ENCODE assay signal across 8 cellular contexts in the genomic region with DNA sequence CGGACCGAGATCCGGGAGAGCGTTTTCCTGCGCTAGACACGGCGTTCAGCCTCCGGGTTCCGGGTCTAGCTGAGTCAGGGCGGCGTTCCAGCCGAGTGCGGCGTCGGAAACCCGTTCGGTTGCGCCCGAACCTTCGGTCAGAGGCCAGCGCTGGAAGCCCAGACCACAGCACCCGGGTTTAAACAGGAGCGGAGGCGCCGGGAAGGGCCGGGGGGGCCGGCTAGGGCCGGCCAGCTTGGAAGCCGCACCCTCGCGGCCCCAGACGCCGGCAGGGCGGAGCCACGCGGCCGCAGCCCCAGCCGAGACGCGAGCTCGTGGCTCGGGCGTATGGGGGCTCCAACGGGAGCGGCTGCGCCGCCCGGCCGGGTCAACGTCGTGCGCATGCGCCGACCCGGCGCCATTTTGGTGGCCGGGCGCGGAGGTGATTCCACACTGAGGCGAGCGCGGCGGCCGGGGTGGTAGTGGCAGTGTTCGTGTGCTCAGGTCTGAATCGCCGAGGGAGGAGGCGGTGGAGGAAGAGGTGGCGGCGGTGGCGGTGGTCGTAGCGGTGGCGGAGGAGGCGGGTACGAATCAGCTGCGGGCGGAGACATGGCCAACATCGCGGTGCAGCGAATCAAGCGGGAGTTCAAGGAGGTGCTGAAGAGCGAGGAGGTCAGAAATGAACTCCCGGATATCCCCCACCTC. TPM values are rescaled to one million over a fixed set of nuclear protein-coding genes. Genes with fewer than 3 reads are reported as not detected.
A peak's percentile ranks its signal among the peaks of the same experiment; 100 is the strongest.
DNase-seq lines count a peak whose midpoint lies in the region; ATAC-seq and TF ChIP-seq lines count a peak whose summit lies in the region.

A gene with protein sequence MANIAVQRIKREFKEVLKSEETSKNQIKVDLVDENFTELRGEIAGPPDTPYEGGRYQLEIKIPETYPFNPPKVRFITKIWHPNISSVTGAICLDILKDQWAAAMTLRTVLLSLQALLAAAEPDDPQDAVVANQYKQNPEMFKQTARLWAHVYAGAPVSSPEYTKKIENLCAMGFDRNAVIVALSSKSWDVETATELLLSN (plus strand): TSS at position 397 of the 684 bp plus-strand sequence. CDS start 192 bp downstream, at position 589.

- no peak for TF ChIP-seq CTCF in foreskin keratinocyte (conservative IDR thresholded peaks at IDR 0.05)

- peak within 1 kb of the TSS; percentile 84 to 99 (median 98) for H3K9ac ChIP-seq in subcutaneous abdominal adipose tissue (ENCODE audit: low read length in 5 of 5)

- peak within 1 kb of the TSS; percentile 98 for H2AFZ ChIP-seq in neuron (ENCODE audit: low read depth, low read length)

- H3K27ac ChIP-seq in SJCRH30 (peak within 1 kb of the TSS; percentile 84), foreskin keratinocyte (peak within 1 kb of the TSS; percentile 86), subcutaneous abdominal adipose tissue (ENCODE audit: low read depth, low read length) (peak within 1 kb of the TSS; percentile 97)

- H3K4me1 ChIP-seq in SJCRH30 (no peaks in the 10 kb centered on the region; the same call in 1 of the 2 replicates), foreskin keratinocyte (no peaks in the 10 kb centered on the region), neuron (ENCODE audit: insufficient read depth, low read length) (peaks cover 23% of the 10 kb centered on the region), subcutaneous abdominal adipose tissue (ENCODE audit: control insufficient read depth in 5 of 5, insufficient read depth in 5 of 5, low read length in 5 of 5) (peaks cover 3 to 42% (median 36%) of the 10 kb centered on the region in 5 donors)

- H3K9me3 ChIP-seq in SJCRH30 (replicated peaks) (no peaks in the 10 kb centered on the region), neuron (ENCODE audit: low read length) (no peaks in the 10 kb centered on the region), subcutaneous abdominal adipose tissue (ENCODE audit: control insufficient read depth in 5 of 5, low read length in 5 of 5) (no peaks in the 10 kb centered on the region)

- H3K36me3 ChIP-seq in H7 (replicated peaks; ENCODE audit: control insufficient read depth, insufficient read depth, low read length) (no peaks in the 10 kb centered on the region), SJCRH30 (peaks cover 9% of the 10 kb centered on the region), neuron (ENCODE audit: insufficient read depth, low read length) (peaks cover 5% of the 10 kb centered on the region), subcutaneous abdominal adipose tissue (ENCODE audit: control insufficient read depth in 5 of 5, insufficient read depth in 5 of 5, low read length in 5 of 5) (peaks cover 0 to 6% (median 3%) of the 10 kb centered on the region in 5 donors)

- DNase-seq in ELR (ENCODE audit: low read depth), result peak; percentile 88
- DNase-seq in H7, result peak; percentile 96
- peak; percentile 87 for DNase-seq in M059J (ENCODE audit: low read depth)
- peak; percentile 87 to 94 for DNase-seq in SJCRH30
- peak; percentile 80 for DNase-seq in activated gamma-delta T cell treated with anti-CD3 and anti-CD28 coated beads, Interleukin-2, amount 50 U/mL, for 16 hours (ENCODE audit: low read depth)
- DNase-seq in foreskin keratinocyte, result peak; percentile 50 to 72

- H3K4me3 ChIP-seq in H7 (ENCODE audit: insufficient read depth, low read depth, low read length) (peak within 1 kb of the TSS; percentile 68), SJCRH30 (peak within 1 kb of the TSS; percentile 93), neuron (ENCODE audit: low read length) (peak within 1 kb of the TSS; percentile 64), subcutaneous abdominal adipose tissue (ENCODE audit: low read depth in 1 of 5, low read length in 5 of 5) (peak within 1 kb of the TSS; percentile 81 to 100 (median 99))

- ATAC-seq in foreskin keratinocyte, result peak; percentile 91

- H3K27me3 ChIP-seq in H7 (ENCODE audit: control insufficient read depth, insufficient read depth, low read length) (no peaks in the 10 kb centered on the region), SJCRH30 (no peaks in the 10 kb centered on the region), foreskin keratinocyte (no peaks in the 10 kb centered on the region), neuron (ENCODE audit: insufficient read depth, low read length) (no peaks in the 10 kb centered on the region), subcutaneous abdominal adipose tissue (ENCODE audit: control insufficient read depth in 5 of 5, insufficient read depth in 4 of 5, low read length in 5 of 5) (no peaks in the 10 kb centered on the region)

RNA-seq across cellular contexts. Expression of the gene that starts here (rescaled TPM):
- 26.4 and 31.8 TPM in 2 replicates for total RNA-seq in H7 (2014; rRNA removed; shearing (Covaris generic))
- total RNA-seq in M059J (2014; rRNA removed; shearing (Covaris generic)), result 20.1 and 28.1 TPM in 2 replicates
- 50.4 and 57.9 TPM in 2 replicates for total RNA-seq in SJCRH30 (2014; rRNA removed; shearing (Covaris generic))
- 59.0 and 59.4 TPM in 2 replicates for total RNA-seq in foreskin keratinocyte
- 83.3 and 91.4 TPM in 2 replicates for polyA plus RNA-seq in foreskin keratinocyte

Comparison
In these comparisons a context has a peak if more than half of its experiments do, and no peak if none do; other contexts are left out.
1. Peak in every context shown above with its lines: DNase-seq, ATAC-seq, H3K4me3 ChIP-seq and H3K27ac ChIP-seq.